In genomic region chr1:15115542-15116330, GRCh38 we compare ENCODE assay signal across 22 cellular contexts.
"Had no signal": no experiment of that assay in that cellular context is flagged by ENCODE, and none has a peak within 500 bp of the region (broad histone marks: within the 10 kb centered on the region; RNA-seq: fewer than 3 reads in every experiment).

No MANE protein-coding gene starts in this region.

- H3K4me3 ChIP-seq: MG63, SJSA1, SK-N-MC had no signal

- FAIRE-seq: RCC 7860 had no signal

- H3K27ac ChIP-seq: SJSA1, SK-N-MC had no signal

- H3K27me3 ChIP-seq: MG63, SJSA1 had no signal

- H3K9me3 ChIP-seq: MG63, SJSA1 had no signal

- DNase-seq: Karpas-422, KG1, MG63, NCI-H1092, NCI-H1105 treated with DMSO at 0.1 percent for 48 hours, NCI-H1417 treated with DMSO at 0.1 percent for 48 hours, NCI-H146, NCI-H1694 treated with DMSO at 0.1 percent for 48 hours, NCI-H1930, NCI-H2081, NCI-H2107, NCI-H2227 treated with DMSO at 0.1 percent for 48 hours, NCI-H510A, NCI-H524 treated with DMSO at 0.1 percent for 48 hours, NCI-H69, NCI-H774, Right ventricle myocardium superior, RPMI8226, SIG-M5 had no signal

- H3K36me3 ChIP-seq: MG63, SJSA1 had no signal

- H3K4me1 ChIP-seq: SJSA1 had no signal
